ENCODE assay signal across 16 cellular contexts in the genomic region with DNA sequence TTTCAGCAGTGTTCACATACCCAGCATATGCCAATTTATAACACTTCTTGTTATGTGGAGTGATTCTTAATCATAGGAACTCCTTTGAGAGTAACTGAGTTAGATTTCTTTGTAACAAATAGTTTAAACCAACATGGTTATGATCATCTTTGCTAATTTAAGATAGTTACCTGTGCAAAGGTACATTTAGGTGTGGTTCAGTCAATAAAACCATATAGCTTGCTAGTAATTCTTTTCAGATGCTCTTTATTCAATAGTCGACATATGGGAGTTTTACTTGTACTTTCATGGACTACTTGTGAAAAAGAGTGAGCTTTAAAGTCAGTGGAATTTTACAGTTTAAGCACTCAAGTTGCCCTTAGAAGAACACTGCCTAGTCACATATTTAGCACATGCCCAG. TPM values are rescaled to one million over a fixed set of nuclear protein-coding genes. Genes with fewer than 3 reads are reported as not detected.
A peak's percentile ranks its signal among the peaks of the same experiment; 100 is the strongest.
DNase-seq lines count a peak whose midpoint lies in the region; ATAC-seq, FAIRE-seq and TF ChIP-seq lines count a peak whose summit lies in the region.
"Had no signal": no experiment of that assay in that cellular context is flagged by ENCODE, and none has a peak within 500 bp of the region (broad histone marks: within the 10 kb centered on the region; RNA-seq: fewer than 3 reads in every experiment).

No MANE protein-coding gene starts in this region.

- H3K4me1 Mint-ChIP-seq in CD4-positive, CD25-positive, alpha-beta regulatory T cell = peaks cover 24 to 64% (median 53%) of the 10 kb centered on the region in 4 donors

- in situ Hi-C loops in HAP-1 (cut with MboI; ENCODE audit: low sequenced_read_pairs) = no loop called here

- H3K4me1 ChIP-seq in CD4-positive, CD25-positive, alpha-beta regulatory T cell (ENCODE audit: control insufficient read depth, insufficient read depth, low read length, poor library complexity, severe bottlenecking) = peaks cover 21% of the 10 kb centered on the region
- H3K4me1 ChIP-seq in Loucy (ENCODE audit: insufficient read depth, low read length, poor library complexity, severe bottlenecking) (peaks cover 55% of the 10 kb centered on the region), colonic mucosa (no peaks in the 10 kb centered on the region), small intestine (ENCODE audit: control insufficient read depth in 2 of 2, insufficient read depth in 1 of 2, low read depth in 1 of 2, low read length in 1 of 2) (peaks cover 2 to 3% of the 10 kb centered on the region in 2 donors), HAP-1 (no peaks in the 10 kb centered on the region; the same call in 1 of the 2 replicates)

- peaks cover 4% of the 10 kb centered on the region for H3K36me3 Mint-ChIP-seq in CD4-positive, CD25-positive, alpha-beta regulatory T cell

- H3K27ac Mint-ChIP-seq in CD4-positive, CD25-positive, alpha-beta regulatory T cell = peak overlapping the region in 2 of 3 donors; percentile 49 to 54
- H3K27ac Mint-ChIP-seq: B cell; CD4-positive, alpha-beta memory T cell had no signal

- no peaks in the 10 kb centered on the region for H3K9me2 ChIP-seq in Loucy (replicated peaks; ENCODE audit: low read depth, low read length)

- no peak overlapping the region for H3K4me3 ChIP-seq in CD4-positive, CD25-positive, alpha-beta regulatory T cell (ENCODE audit: low read depth, low read length)
- no peak overlapping the region for H3K4me3 ChIP-seq in Loucy (ENCODE audit: low read length, poor library complexity, severe bottlenecking)
- H3K4me3 ChIP-seq in colonic mucosa = no peak overlapping the region
- H3K4me3 ChIP-seq in small intestine (ENCODE audit: low read depth in 1 of 2, low read length in 2 of 2) = no peak overlapping the region
- H3K4me3 ChIP-seq in HAP-1 = no peak overlapping the region
- H3K4me3 ChIP-seq: GM12878 had no signal

- H2AFZ ChIP-seq in Loucy (ENCODE audit: low read length) = no peak overlapping the region

- no peak for FAIRE-seq in small intestine (lab: Jason Lieb, UNC)
- FAIRE-seq: GM12878, GM18507, HTR-8/SVneo had no signal

- H3K27me3 ChIP-seq in CD4-positive, CD25-positive, alpha-beta regulatory T cell (ENCODE audit: control insufficient read depth, insufficient read depth, low read length) = no peaks in the 10 kb centered on the region
- no peaks in the 10 kb centered on the region for H3K27me3 ChIP-seq in Loucy (ENCODE audit: insufficient read depth, low read length, poor library complexity, severe bottlenecking)
- H3K27me3 ChIP-seq in colonic mucosa = no peaks in the 10 kb centered on the region
- no peaks in the 10 kb centered on the region for H3K27me3 ChIP-seq in small intestine (ENCODE audit: control insufficient read depth in 2 of 2, insufficient read depth in 2 of 2, low read length in 2 of 2)
- no peaks in the 10 kb centered on the region for H3K27me3 ChIP-seq in HAP-1 (ENCODE audit: low read depth)

- H3K9me3 ChIP-seq in CD4-positive, CD25-positive, alpha-beta regulatory T cell (ENCODE audit: control insufficient read depth in 2 of 2, low read length in 2 of 2) = no peaks in the 10 kb centered on the region
- H3K9me3 ChIP-seq in Loucy (ENCODE audit: insufficient read depth, low read depth, low read length) (no peaks in the 10 kb centered on the region), colonic mucosa (no peaks in the 10 kb centered on the region), small intestine (ENCODE audit: control insufficient read depth, low read depth) (no peaks in the 10 kb centered on the region), HAP-1 (no peaks in the 10 kb centered on the region)

- intact Hi-C loops in colonic mucosa (cut with DNase I) = no loop called here

- H3K27me3 Mint-ChIP-seq in CD4-positive, CD25-positive, alpha-beta regulatory T cell = no peaks in the 10 kb centered on the region
- H3K27me3 Mint-ChIP-seq: B cell; CD4-positive, alpha-beta memory T cell had no signal

- TF ChIP-seq CTCF in Loucy (conservative IDR thresholded peaks at IDR 0.05; ENCODE audit: low read length) = no peak
- TF ChIP-seq CTCF in colonic mucosa (IDR thresholded peaks at IDR 0.05) = no peak

- no peak for DNase-seq in CD4-positive, CD25-positive, alpha-beta regulatory T cell
- DNase-seq in colonic mucosa (no peak), small intestine (peak; percentile 45), NCI-H187 treated with DMSO at 0.1 percent for 48 hours (lab: John Stamatoyannopoulos, UW) (no peak), NCI-H187 (lab: John Stamatoyannopoulos, UW) (no peak), HAP-1 (ENCODE audit: low spot score in 2 of 2) (no peak)
- DNase-seq: C1 segment of cervical spinal cord; CD4-positive, alpha-beta memory T cell; DMS79; GOT3 had no signal

- peaks cover 0 to 1% (median 0%) of the 10 kb centered on the region in 7 donors for H3K9me3 Mint-ChIP-seq in CD4-positive, CD25-positive, alpha-beta regulatory T cell
- H3K9me3 Mint-ChIP-seq: HFFc6 had no signal

- H3K4me2 ChIP-seq in Loucy (ENCODE audit: low read depth, low read length, poor library complexity, severe bottlenecking) = peak overlapping the region; percentile 51

- no peak overlapping the region for H3K9ac ChIP-seq in Loucy (ENCODE audit: low read depth, low read length, poor library complexity, severe bottlenecking)
- peak overlapping the region in 1 of 2 donors; percentile 30 for H3K9ac ChIP-seq in colonic mucosa (ENCODE audit: low read depth in 2 of 2, low read length in 2 of 2)

- peaks cover 75% of the 10 kb centered on the region for H3K79me2 ChIP-seq in Loucy (ENCODE audit: insufficient read depth, low read length)

- H3K4me3 Mint-ChIP-seq in CD4-positive, CD25-positive, alpha-beta regulatory T cell = no peak overlapping the region
- H3K4me3 Mint-ChIP-seq: B cell; CD4-positive, alpha-beta memory T cell; HFFc6 had no signal

- peaks cover 24% of the 10 kb centered on the region for H4K20me1 ChIP-seq in Loucy (ENCODE audit: insufficient read depth, low read length, poor library complexity, severe bottlenecking)

- no peak overlapping the region for H3K27ac ChIP-seq in CD4-positive, CD25-positive, alpha-beta regulatory T cell (ENCODE audit: insufficient read depth, low read length, poor library complexity, severe bottlenecking)
- H3K27ac ChIP-seq in colonic mucosa (peak overlapping the region; percentile 37), small intestine (ENCODE audit: low read depth in 1 of 2, low read length in 1 of 2) (no peak overlapping the region)

- ATAC-seq in CD4-positive, CD25-positive, alpha-beta regulatory T cell (ENCODE audit: low read depth in 2 of 2) = no peak
- ATAC-seq: GM12878 had no signal

- WGBS in small intestine, 3 donors = 19 to 60% (median 31%) methylated on average over 1 of the region's 1 CpG

- H3K36me3 ChIP-seq in CD4-positive, CD25-positive, alpha-beta regulatory T cell (ENCODE audit: control insufficient read depth, insufficient read depth, low read length) = peaks cover 2% of the 10 kb centered on the region
- H3K36me3 ChIP-seq in Loucy (ENCODE audit: insufficient read depth, low read length) (no peaks in the 10 kb centered on the region), colonic mucosa (no peaks in the 10 kb centered on the region), small intestine (ENCODE audit: control insufficient read depth in 2 of 2, insufficient read depth in 2 of 2, low read length in 2 of 2) (no peaks in the 10 kb centered on the region), HAP-1 (replicated peaks) (0 out of 2 replicates have a peak, but pooled peaks cover 2% of the 10 kb centered on the region)

- H3F3A ChIP-seq in Loucy (ENCODE audit: low read depth) = no peaks in the 10 kb centered on the region

RNA-seq across cellular contexts. Expression of gene DNAJC13, which starts 5.2 kb away (rescaled TPM):
- 29.4 TPM for total RNA-seq in CD4-positive, CD25-positive, alpha-beta regulatory T cell
- 10 to 100 TPM in 2 of 4 donors, 1 to 10 TPM in 2; 7.1 to 12.7 (median 9.1) TPM for polyA plus RNA-seq in CD4-positive, CD25-positive, alpha-beta regulatory T cell
- total RNA-seq in colonic mucosa = 10 to 100 TPM; 41.3 to 51.3 TPM
- 10 to 100 TPM; 10.1 to 16.5 (median 11.9) TPM for polyA plus RNA-seq in small intestine
